ENCODE assay signal across 20 cellular contexts in the genomic region with DNA sequence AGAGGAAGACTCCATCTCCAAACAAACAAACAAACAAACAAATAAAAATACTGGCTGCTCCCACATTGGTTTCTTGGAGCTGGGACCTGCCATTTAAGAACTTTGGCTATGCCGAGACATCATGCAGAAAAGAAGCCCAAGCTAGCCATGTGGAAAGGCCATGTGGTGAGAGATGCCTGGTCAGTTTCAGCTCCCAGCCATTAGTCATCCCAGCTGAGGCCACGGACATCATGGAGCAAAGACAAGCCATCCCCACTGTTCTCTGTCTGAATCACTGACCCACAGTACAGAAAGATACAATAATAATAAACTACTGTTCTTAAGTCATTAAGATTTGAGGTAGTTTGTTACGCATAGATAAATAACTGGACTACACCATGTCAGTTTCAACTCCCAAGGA.
DNase-seq lines count a peak whose midpoint lies in the region; ATAC-seq, FAIRE-seq and TF ChIP-seq lines count a peak whose summit lies in the region.
"Had no signal": no experiment of that assay in that cellular context is flagged by ENCODE, and none has a peak within 500 bp of the region (broad histone marks: within the 10 kb centered on the region; RNA-seq: fewer than 3 reads in every experiment).

No MANE protein-coding gene starts in this region.

- H3K18ac ChIP-seq in mesenchymal stem cell (ENCODE audit: low read depth in 1 of 2, low read length in 2 of 2), result no peak overlapping the region

- intact Hi-C loops in body of pancreas (cut with DNase I), result no loop called here

- H3K36me3 ChIP-seq in mesenchymal stem cell (ENCODE audit: control insufficient read depth in 1 of 2, insufficient read depth in 2 of 2, low read depth in 1 of 2, low read length in 2 of 2) (no peaks in the 10 kb centered on the region), body of pancreas (replicated peaks in 1 of 2; ENCODE audit: insufficient read depth in 1 of 2, low read depth in 2 of 2) (no peaks in the 10 kb centered on the region)

- H2BK12ac ChIP-seq in mesenchymal stem cell (ENCODE audit: low read length in 2 of 2), result no peak overlapping the region

- H3K23ac ChIP-seq in mesenchymal stem cell (ENCODE audit: low read length in 2 of 2), result no peak overlapping the region

- no peak overlapping the region for H2BK15ac ChIP-seq in mesenchymal stem cell (ENCODE audit: low read depth, poor library complexity, severe bottlenecking)

- no peak overlapping the region for H2BK120ac ChIP-seq in mesenchymal stem cell (ENCODE audit: low read depth, low read length)

- H3K4ac ChIP-seq in mesenchymal stem cell (ENCODE audit: low read depth in 1 of 2, low read length in 2 of 2), result no peak overlapping the region

- 100% methylated on average over 2 of the region's 3 CpGs for WGBS in mesenchymal stem cell
- 82 to 84% methylated on average over 3 of the region's 3 CpGs for WGBS in body of pancreas, 2 donors

- H3K4me1 ChIP-seq in mesenchymal stem cell (ENCODE audit: control insufficient read depth, insufficient read depth, low read depth, low read length) (no peaks in the 10 kb centered on the region), body of pancreas (no peaks in the 10 kb centered on the region)

- FAIRE-seq in RCC 7860 (lab: Jason Lieb, UNC), result peak; percentile 79
- FAIRE-seq: GM12878, GM18507, K562 had no signal

- in situ Hi-C loops in ACHN (cut with HindIII; ENCODE audit: low pct_ligation_motif_present, low pct_unique_long_range_greater_than_20kb, low sequenced_read_pairs), result no loop called here

- no peak overlapping the region for H2AFZ ChIP-seq in mesenchymal stem cell (ENCODE audit: low read depth, low read length)

- no peaks in the 10 kb centered on the region for H3K9me3 ChIP-seq in mesenchymal stem cell (ENCODE audit: control insufficient read depth, low read length)
- H3K9me3 ChIP-seq in body of pancreas, result no peaks in the 10 kb centered on the region

- TF ChIP-seq POLR2A in body of pancreas (IDR thresholded peaks at IDR 0.05), result no peak

- no peak overlapping the region for H3K9ac ChIP-seq in mesenchymal stem cell (ENCODE audit: low read length)

- no peak overlapping the region for H4K8ac ChIP-seq in mesenchymal stem cell (ENCODE audit: low read length)

- DNase-seq in ACHN (peak; percentile 56), RCC 7860 (ENCODE audit: low spot score) (peak; percentile 38), fibroblast of villous mesenchyme (ENCODE audit: low read depth) (peak; percentile 2), mesenchymal stem cell (peak; percentile 6), H4 (ENCODE audit: low spot score) (no peak), hepatic stellate cell (ENCODE audit: low spot score) (no peak), body of pancreas (no peak)
- DNase-seq: 8988T, C1 segment of cervical spinal cord, COR-L47, NCI-H1048, NCI-H2107, NCI-H226, NCI-H526 treated with DMSO at 0.1 percent for 48 hours, SIG-M5 had no signal

- H3K4me3 ChIP-seq in fibroblast of villous mesenchyme (ENCODE audit: low read depth, low read length), result no peak overlapping the region
- no peak overlapping the region for H3K4me3 ChIP-seq in mesenchymal stem cell (ENCODE audit: insufficient read depth in 1 of 2, low read depth in 1 of 2, low read length in 2 of 2)
- no peak overlapping the region for H3K4me3 ChIP-seq in body of pancreas
- H3K4me3 ChIP-seq: GM12878, K562 had no signal

- no peak overlapping the region for H3K4me2 ChIP-seq in mesenchymal stem cell (ENCODE audit: low read length, poor library complexity, severe bottlenecking)

- no peak overlapping the region for H3K27ac ChIP-seq in mesenchymal stem cell (ENCODE audit: low read length, poor library complexity, severe bottlenecking)
- H3K27ac ChIP-seq in body of pancreas, result no peak overlapping the region
- H3K27ac ChIP-seq: HL-60 had no signal

- no peak for ATAC-seq in HG03039 (IDR thresholded peaks at IDR 0.05; ENCODE audit: unreplicated experiment)
- ATAC-seq in body of pancreas, result no peak
- ATAC-seq: K562 had no signal

- no peak overlapping the region for H2BK5ac ChIP-seq in mesenchymal stem cell (ENCODE audit: low read depth, low read length, poor library complexity, severe bottlenecking)

- no peaks in the 10 kb centered on the region for H3K79me1 ChIP-seq in mesenchymal stem cell (replicated peaks; ENCODE audit: low read length, poor library complexity, severe bottlenecking)

- peaks cover 63 to 77% of the 10 kb centered on the region in 2 experiments for H3K27me3 ChIP-seq in mesenchymal stem cell (ENCODE audit: control insufficient read depth in 1 of 2, insufficient read depth in 1 of 2, low read length in 2 of 2)
- H3K27me3 ChIP-seq in body of pancreas, result no peaks in the 10 kb centered on the region

- no peak overlapping the region for H4K91ac ChIP-seq in mesenchymal stem cell (ENCODE audit: low read length)

- H3K14ac ChIP-seq in mesenchymal stem cell (ENCODE audit: low read length in 2 of 2), result no peak overlapping the region

- TF ChIP-seq CTCF in fibroblast of villous mesenchyme (IDR thresholded peaks at IDR 0.05; ENCODE audit: insufficient read depth, low read depth, low read length) (no peak), body of pancreas (IDR thresholded peaks at IDR 0.05) (no peak)

- no peak overlapping the region for H2AK5ac ChIP-seq in mesenchymal stem cell (ENCODE audit: low read length, severe bottlenecking)

Comparison
In these comparisons a context has a peak if more than half of its experiments do, and no peak if none do; other contexts are left out.
1. DNase-seq: peak in ACHN (single experiment), RCC 7860 (single experiment), fibroblast of villous mesenchyme (single experiment) and mesenchymal stem cell (single experiment); none in H4 (single experiment), hepatic stellate cell (single experiment) and body of pancreas (0 of 4).